ENCODE assay signal across 4 cellular contexts in the genomic region with DNA sequence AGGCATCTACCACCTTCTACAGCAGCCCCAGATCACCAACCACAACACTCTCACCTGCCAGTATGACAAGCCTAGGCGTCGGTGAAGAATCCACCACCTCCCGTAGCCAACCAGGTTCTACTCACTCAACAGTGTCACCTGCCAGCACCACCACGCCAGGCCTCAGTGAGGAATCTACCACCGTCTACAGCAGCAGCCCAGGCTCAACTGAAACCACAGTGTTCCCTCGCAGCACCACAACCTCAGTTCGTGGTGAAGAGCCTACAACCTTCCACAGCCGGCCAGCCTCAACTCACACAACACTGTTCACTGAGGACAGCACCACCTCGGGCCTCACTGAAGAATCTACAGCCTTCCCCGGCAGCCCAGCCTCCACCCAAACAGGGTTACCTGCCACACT. TPM values are rescaled to one million over a fixed set of nuclear protein-coding genes. Genes with fewer than 3 reads are reported as not detected.
"Had no signal": no experiment of that assay in that cellular context is flagged by ENCODE, and none has a peak within 500 bp of the region (broad histone marks: within the 10 kb centered on the region; RNA-seq: fewer than 3 reads in every experiment).

No MANE protein-coding gene starts in this region.

RNA-seq across cellular contexts. Expression of gene MUC17, which starts 21.4 kb away (rescaled TPM):
- total RNA-seq: LHCN-M2, M059J, MCF 10A, NCI-H460 had no signal

RNA-seq across cellular contexts. Expression of gene MUC12, which starts 29.2 kb away (rescaled TPM):
- total RNA-seq: MCF 10A had no signal

RNA-seq across cellular contexts. Expression of gene MUC3A, which starts 49.2 kb away (rescaled TPM):
- total RNA-seq: LHCN-M2, M059J, MCF 10A, NCI-H460 had no signal
